In the genomic region with DNA sequence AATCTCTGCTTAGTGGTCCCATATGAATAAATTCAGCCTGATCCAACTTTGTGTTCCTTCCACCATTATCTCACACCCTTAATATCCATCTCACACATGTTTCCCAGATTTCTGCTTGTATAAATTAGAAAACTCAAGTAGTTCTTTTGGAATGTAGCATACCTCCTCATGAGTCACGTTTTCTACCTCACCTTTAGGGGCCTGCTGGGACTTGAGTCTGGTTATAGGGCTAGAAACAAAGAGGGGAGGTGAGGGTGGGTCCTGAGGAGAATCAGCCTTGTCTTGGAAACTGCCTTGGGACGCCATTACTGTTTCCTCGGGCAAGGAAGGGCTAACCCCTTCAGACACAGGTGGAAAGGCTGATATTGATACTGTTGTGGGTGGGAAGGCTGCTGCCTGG, we compare ENCODE assay signal across 22 cellular contexts. TPM values are rescaled to one million over a fixed set of nuclear protein-coding genes. Genes with fewer than 3 reads are reported as not detected.
DNase-seq lines count a peak whose midpoint lies in the region; ATAC-seq and TF ChIP-seq lines count a peak whose summit lies in the region.
"Had no signal": no experiment of that assay in that cellular context is flagged by ENCODE, and none has a peak within 500 bp of the region (broad histone marks: within the 10 kb centered on the region; RNA-seq: fewer than 3 reads in every experiment).

No MANE protein-coding gene starts in this region.

- TF ChIP-seq CTCF in MCF 10A (IDR thresholded peaks at IDR 0.05; ENCODE audit: unreplicated experiment) (no peak), breast epithelium (IDR thresholded peaks at IDR 0.05) (no peak), endodermal cell (conservative IDR thresholded peaks at IDR 0.05) (no peak), foreskin keratinocyte (conservative IDR thresholded peaks at IDR 0.05) (no peak), CD14-positive monocyte (IDR thresholded peaks at IDR 0.05) (no peak)

- H3K27me3 ChIP-seq in breast epithelium (no peaks in the 10 kb centered on the region), endodermal cell (ENCODE audit: control insufficient read depth, insufficient read depth, low read length, poor library complexity, severe bottlenecking) (no peaks in the 10 kb centered on the region), foreskin keratinocyte (no peaks in the 10 kb centered on the region)
- H3K27me3 ChIP-seq: BLaER1 had no signal

- H3K9me3 ChIP-seq in breast epithelium (no peaks in the 10 kb centered on the region), endodermal cell (ENCODE audit: control insufficient read depth, low read length) (no peaks in the 10 kb centered on the region)
- H3K9me3 ChIP-seq: BLaER1 had no signal

- TF ChIP-seq POLR2A in breast epithelium (IDR thresholded peaks at IDR 0.05) = no peak

- intact Hi-C loops in MCF 10A (cut with micrococcal nuclease) (no loop called here), breast epithelium (cut with DNase I; ENCODE audit: low total_unique reads) (no loop called here), CD14-positive monocyte (cut with micrococcal nuclease) (no loop called here)

- H3K36me3 ChIP-seq in breast epithelium = no peaks in the 10 kb centered on the region
- H3K36me3 ChIP-seq in endodermal cell (ENCODE audit: control insufficient read depth, insufficient read depth, low read length) = no peaks in the 10 kb centered on the region
- H3K36me3 ChIP-seq: BLaER1 had no signal

- H3K4me1 ChIP-seq in breast epithelium = no peaks in the 10 kb centered on the region
- H3K4me1 ChIP-seq in endodermal cell (ENCODE audit: control insufficient read depth, insufficient read depth, low read length) = no peaks in the 10 kb centered on the region
- peaks cover 27% of the 10 kb centered on the region for H3K4me1 ChIP-seq in foreskin keratinocyte
- H3K4me1 ChIP-seq: BLaER1 had no signal

- CTCF ChIA-PET in MCF 10A (lab: Yijun Ruan, JAX) = interaction anchor here (7.5 kb wide), 1 partner anchor 9 kb away, joined by 38 read pairs; no protein-coding TSS in a partner anchor

- H3K36me3 Mint-ChIP-seq in MCF 10A (ENCODE audit: insufficient read depth, unreplicated experiment) = no peaks in the 10 kb centered on the region
- no peaks in the 10 kb centered on the region for H3K36me3 Mint-ChIP-seq in endodermal cell (ENCODE audit: low read depth)
- no peaks in the 10 kb centered on the region for H3K36me3 Mint-ChIP-seq in CD14-positive monocyte
- H3K36me3 Mint-ChIP-seq: CD8-positive, alpha-beta memory T cell had no signal

- ATAC-seq in foreskin keratinocyte (peak; percentile 84), GM21526 (IDR thresholded peaks at IDR 0.05; ENCODE audit: low FRiP score, unreplicated experiment) (no peak)
- ATAC-seq: GM12878, GM23338, HCT116 had no signal

- H3K4me3 ChIP-seq in breast epithelium (no peak overlapping the region), endodermal cell (ENCODE audit: low read length) (no peak overlapping the region)
- H3K4me3 ChIP-seq: BLaER1, GM12878, GM23338 had no signal

- no peak overlapping the region for H3K9ac ChIP-seq in endodermal cell (ENCODE audit: extremely low read depth, low read length, poor library complexity, severe bottlenecking)
- H3K9ac ChIP-seq: BLaER1 had no signal

- H3K4me3 Mint-ChIP-seq in MCF 10A (ENCODE audit: unreplicated experiment) (no peak overlapping the region), endodermal cell (no peak overlapping the region), CD14-positive monocyte (no peak overlapping the region)
- H3K4me3 Mint-ChIP-seq: B cell; CD4-positive, alpha-beta T cell; CD8-positive, alpha-beta memory T cell; GM23338; H9 had no signal

- H3K27ac ChIP-seq in breast epithelium (no peak overlapping the region), endodermal cell (ENCODE audit: low read depth, low read length) (no peak overlapping the region), foreskin keratinocyte (peak overlapping the region; percentile 86)
- H3K27ac ChIP-seq: 22Rv1, BLaER1, C4-2B had no signal

- H3K4me1 Mint-ChIP-seq in MCF 10A (ENCODE audit: insufficient read depth, unreplicated experiment) = peaks cover 7% of the 10 kb centered on the region
- H3K4me1 Mint-ChIP-seq in endodermal cell = no peaks in the 10 kb centered on the region
- no peaks in the 10 kb centered on the region for H3K4me1 Mint-ChIP-seq in CD14-positive monocyte
- H3K4me1 Mint-ChIP-seq: B cell; CD8-positive, alpha-beta memory T cell; GM23338; H9 had no signal

- H3K27me3 Mint-ChIP-seq in MCF 10A (ENCODE audit: insufficient read depth, unreplicated experiment) (no peaks in the 10 kb centered on the region), endodermal cell (ENCODE audit: insufficient read depth) (peaks cover 8% of the 10 kb centered on the region), CD14-positive monocyte (ENCODE audit: low read depth in 3 of 3) (peaks cover 1 to 8% (median 2%) of the 10 kb centered on the region in 3 donors)

- WGBS in endodermal cell (ENCODE audit: insufficient coverage in 1 of 2, insufficient read length in 1 of 2), 2 experiments = 99 to 100% methylated on average over 1 to 3 of the region's 3 CpGs

- POLR2A ChIA-PET in MCF 10A (lab: Yijun Ruan, JAX) = no interaction called here

- BruUV-seq in MCF 10A (replicated peaks; lab: Mats Ljungman, UMichigan) = no TSS peak

- H3K27ac Mint-ChIP-seq in MCF 10A (ENCODE audit: low read depth, unreplicated experiment) (peak overlapping the region; percentile 16), endodermal cell (no peak overlapping the region), CD14-positive monocyte (no peak overlapping the region)
- H3K27ac Mint-ChIP-seq: B cell; CD4-positive, alpha-beta T cell; CD8-positive, alpha-beta memory T cell; GM23338; H9 had no signal

- H3K9me3 Mint-ChIP-seq in MCF 10A (ENCODE audit: unreplicated experiment) = no peaks in the 10 kb centered on the region
- H3K9me3 Mint-ChIP-seq in endodermal cell = no peaks in the 10 kb centered on the region
- peaks cover 0 to 3% (median 0%) of the 10 kb centered on the region in 7 donors for H3K9me3 Mint-ChIP-seq in CD14-positive monocyte
- H3K9me3 Mint-ChIP-seq: CD4-positive, alpha-beta T cell; CD8-positive, alpha-beta memory T cell; GM23338; H9 had no signal

- DNase-seq in MCF 10A (ENCODE audit: unreplicated experiment) = no peak
- DNase-seq in breast epithelium (ENCODE audit: low spot score in 2 of 2) = no peak
- DNase-seq in endodermal cell = peak; percentile 38
- DNase-seq in foreskin keratinocyte = peak; percentile 73 to 94
- DNase-seq in SK-N-DZ (ENCODE audit: low spot score) = no peak
- DNase-seq in CD14-positive monocyte (ENCODE audit: low spot score) = no peak
- DNase-seq in stimulated activated CD4-positive, alpha-beta T cell treated with anti-CD3 and anti-CD28 coated beads, Interleukin-4, amount 100 ng/mL, for 24 hours = no peak
- DNase-seq: CD4-positive, alpha-beta T cell; CD8-positive, alpha-beta memory T cell; DMS 273 treated with DMSO at 0.1 percent for 48 hours; DMS79; EL; GDM1; H9 had no signal

RNA-seq across cellular contexts. Expression of a gene that starts 51.1 kb away (rescaled TPM):
- total RNA-seq in MCF 10A (2022) (193 and 230 TPM in 2 replicates), breast epithelium (100 to 1,000 TPM; 207 to 759 (median 444) TPM), endodermal cell (under 1 TPM; 0.58 to 0.59 TPM), foreskin keratinocyte (174 and 217 TPM in 2 replicates)
- 8.4 TPM for polyA plus RNA-seq in endodermal cell (2013, experiment 1 of 2)
- 11.8 TPM for polyA plus RNA-seq in endodermal cell (2013, experiment 2 of 2)
- polyA plus RNA-seq in foreskin keratinocyte (230 and 288 TPM in 2 replicates), CD14-positive monocyte (1 to 10 TPM; 2.7 to 3.1 TPM)
- polyA plus RNA-seq in SK-N-DZ (2014; cell fraction: cytosol; rRNA removed) = 0.02 TPM in 1 of 2 replicates, not detected in the other
- 0.06 TPM in 1 of 2 replicates, not detected in the other for polyA plus RNA-seq in SK-N-DZ (2014; cell fraction: nucleus; rRNA removed)

Comparison
In these comparisons a context has a peak if more than half of its experiments do, and no peak if none do; other contexts are left out.
1. DNase-seq: peak in endodermal cell (single experiment) and foreskin keratinocyte (2 of 2); none in MCF 10A (single experiment), breast epithelium (0 of 2), SK-N-DZ (single experiment), CD14-positive monocyte (single experiment) and stimulated activated CD4-positive, alpha-beta T cell treated with anti-CD3 and anti-CD28 coated beads, Interleukin-4, amount 100 ng/mL, for 24 hours (single experiment).
2. RNA of a gene that starts 51.1 kb away (total RNA-seq): 207 to 759 TPM in breast epithelium, 193 to 230 TPM in MCF 10A and 174 to 217 TPM in foreskin keratinocyte; 0.58 to 0.59 TPM in endodermal cell; every median in the first group is over 100 times any median in the second.